Comparison of ENCODE assay signal across 10 cellular contexts in the genomic region with DNA sequence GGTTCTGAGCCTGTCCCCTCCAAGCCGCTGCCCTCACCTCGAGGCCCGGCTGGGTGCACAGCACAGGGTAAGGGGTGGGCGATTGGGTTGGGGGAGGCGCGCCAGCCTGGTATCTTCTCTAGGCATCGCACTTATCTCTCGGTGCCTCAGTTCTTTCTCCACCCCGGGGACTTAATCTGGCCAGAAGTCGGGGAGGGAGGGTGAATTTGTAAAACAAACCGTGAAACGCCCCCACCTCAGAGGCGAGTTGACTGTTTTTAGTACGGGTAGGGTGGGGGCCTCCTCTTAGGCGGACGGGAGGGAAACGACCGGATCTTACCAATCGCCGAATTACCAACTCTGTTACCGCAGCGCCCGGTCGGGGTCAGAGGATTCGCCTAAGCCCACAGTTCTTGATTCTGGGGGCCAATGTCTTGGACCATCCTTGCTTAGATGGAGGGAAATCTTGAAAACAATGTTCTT. TPM values are rescaled to one million over a fixed set of nuclear protein-coding genes. Genes with fewer than 3 reads are reported as not detected.
DNase-seq lines count a peak whose midpoint lies in the region; ATAC-seq, FAIRE-seq and TF ChIP-seq lines count a peak whose summit lies in the region.
"Had no signal": no experiment of that assay in that cellular context is flagged by ENCODE, and none has a peak within 500 bp of the region (broad histone marks: within the 10 kb centered on the region; RNA-seq: fewer than 3 reads in every experiment).

No MANE protein-coding gene starts in this region.

- H2AFZ ChIP-seq in astrocyte (ENCODE audit: low read depth, low read length) (peak overlapping the region; percentile 83), HepG2 (ENCODE audit: low read length) (no peak overlapping the region)

- H4K20me1 ChIP-seq in astrocyte (ENCODE audit: insufficient read depth, low read length) (peaks cover 27% of the 10 kb centered on the region), HepG2 (ENCODE audit: insufficient read depth, low read length) (peaks cover 17% of the 10 kb centered on the region)

- peak overlapping the region; percentile 37 for H3K27ac Mint-ChIP-seq in activated naive CD4-positive, alpha-beta T cell treated with anti-CD3 and anti-CD28 coated beads, Interleukin-2, amount 10 ng/mL, durations not matched to agents 7 days and 5 days
- H3K27ac Mint-ChIP-seq in astrocyte (ENCODE audit: unreplicated experiment), result no peak overlapping the region

- H3K36me3 Mint-ChIP-seq in activated naive CD4-positive, alpha-beta T cell treated with anti-CD3 and anti-CD28 coated beads, Interleukin-2, amount 10 ng/mL, durations not matched to agents 7 days and 5 days, result peaks cover 20% of the 10 kb centered on the region
- no peaks in the 10 kb centered on the region for H3K36me3 Mint-ChIP-seq in astrocyte (ENCODE audit: low read depth, unreplicated experiment)

- TF ChIP-seq EP300 in HepG2 (IDR thresholded peaks at IDR 0.05; ENCODE audit: low read depth in 2 of 2, low read length in 2 of 2) (no peak), HepG2 (CRISPR knock-in tag; IDR thresholded peaks at IDR 0.05; ENCODE audit: borderline replicate concordance) (no peak)

- H3K4me2 ChIP-seq in astrocyte (ENCODE audit: low read length) (peak overlapping the region; percentile 93), HepG2 (ENCODE audit: low read depth, low read length) (peak overlapping the region; percentile 86)

- ATAC-seq in HepG2 (no peak), GM18909 (IDR thresholded peaks at IDR 0.05; ENCODE audit: poor library complexity, unreplicated experiment) (no peak)

- no peak overlapping the region for H3K4me3 Mint-ChIP-seq in activated naive CD4-positive, alpha-beta T cell treated with anti-CD3 and anti-CD28 coated beads, Interleukin-2, amount 10 ng/mL, durations not matched to agents 7 days and 5 days
- H3K4me3 Mint-ChIP-seq in astrocyte (ENCODE audit: unreplicated experiment), result peak overlapping the region; percentile 86

- CTCF ChIA-PET in activated naive CD4-positive, alpha-beta T cell treated with anti-CD3 and anti-CD28 coated beads, Interleukin-2, amount 10 ng/mL, durations not matched to agents 7 days and 5 days (lab: Charles Lee), result no interaction called here
- CTCF ChIA-PET in HepG2 (lab: Yijun Ruan, JAX; ENCODE audit: low intra/inter-chr PET ratio, low total read pairs), result no interaction called here

- H3K4me1 Mint-ChIP-seq in activated naive CD4-positive, alpha-beta T cell treated with anti-CD3 and anti-CD28 coated beads, Interleukin-2, amount 10 ng/mL, durations not matched to agents 7 days and 5 days, result peaks cover 19% of the 10 kb centered on the region
- H3K4me1 Mint-ChIP-seq in astrocyte (ENCODE audit: low read depth, unreplicated experiment), result peaks cover 3% of the 10 kb centered on the region

- H3K27me3 ChIP-seq in astrocyte (ENCODE audit: insufficient read depth, low read length), result peaks cover 44% of the 10 kb centered on the region
- H3K27me3 ChIP-seq in HepG2 (ENCODE audit: control insufficient read depth in 1 of 2, insufficient read depth in 2 of 2, low read length in 2 of 2), result no peaks in the 10 kb centered on the region; a peak in 1 of 5 replicates
- H3K27me3 ChIP-seq in thyroid gland, result no peaks in the 10 kb centered on the region
- H3K27me3 ChIP-seq: SJCRH30 had no signal

- no peaks in the 10 kb centered on the region for H3K36me3 ChIP-seq in astrocyte (ENCODE audit: insufficient read depth, low read length)
- no peaks in the 10 kb centered on the region; a peak in 1 of 5 replicates for H3K36me3 ChIP-seq in HepG2 (replicated peaks in 1 of 2; ENCODE audit: control insufficient read depth in 1 of 2, insufficient read depth in 2 of 2, low read length in 2 of 2)
- H3K36me3 ChIP-seq in thyroid gland, result peaks cover 3 to 18% of the 10 kb centered on the region in 2 donors
- H3K36me3 ChIP-seq: SJCRH30 had no signal

- no TSS peak for BruUV-seq in HepG2 (replicated peaks; lab: Mats Ljungman, UMichigan)

- H3K27me3 Mint-ChIP-seq in activated naive CD4-positive, alpha-beta T cell treated with anti-CD3 and anti-CD28 coated beads, Interleukin-2, amount 10 ng/mL, durations not matched to agents 7 days and 5 days, result peaks cover 99% of the 10 kb centered on the region
- H3K27me3 Mint-ChIP-seq in astrocyte (ENCODE audit: low read depth, unreplicated experiment), result peaks cover 92% of the 10 kb centered on the region

- H3K4me1 ChIP-seq in astrocyte (ENCODE audit: insufficient read depth, low read length) (peaks cover 18% of the 10 kb centered on the region), HepG2 (ENCODE audit: insufficient read depth, low read length) (peaks cover 20% of the 10 kb centered on the region), thyroid gland (peaks cover 34 to 40% of the 10 kb centered on the region in 2 donors)
- H3K4me1 ChIP-seq: SJCRH30 had no signal

- peak overlapping the region; percentile 67 for H3K4me3 ChIP-seq in astrocyte (ENCODE audit: insufficient read depth, low read depth, low read length)
- H3K4me3 ChIP-seq in HepG2 (replicated peaks in 1 of 3; ENCODE audit: insufficient read depth in 1 of 3, low read depth in 2 of 3, low read length in 3 of 3), result peak overlapping the region in 2 of 3 experiments; percentile 81 to 97; a peak in 4 of 6 replicates
- peak overlapping the region; percentile 5 to 94 (median 52) for H3K4me3 ChIP-seq in thyroid gland (replicated peaks in 1 of 3)
- H3K4me3 ChIP-seq: SJCRH30 had no signal

- FAIRE-seq in astrocyte (lab: Jason Lieb, UNC) (no peak), HepG2 (lab: Jason Lieb, UNC) (no peak)

- H3K27ac ChIP-seq in astrocyte (ENCODE audit: low read depth, low read length), result peak overlapping the region; percentile 83
- H3K27ac ChIP-seq in HepG2 (ENCODE audit: extremely low read length, insufficient read depth, low read length), result peak overlapping the region; percentile 96
- peak overlapping the region; percentile 97 to 99 (median 99) for H3K27ac ChIP-seq in thyroid gland
- H3K27ac ChIP-seq: SJCRH30 had no signal

- WGBS in HepG2 (ENCODE audit: low lambda C conversion rate), result 98% methylated on average over 25 of the region's 25 CpGs
- 24 to 27% methylated on average over 21 to 25 of the region's 25 CpGs for WGBS in thyroid gland, 2 donors

- peaks cover 6% of the 10 kb centered on the region for H3K9me3 Mint-ChIP-seq in activated naive CD4-positive, alpha-beta T cell treated with anti-CD3 and anti-CD28 coated beads, Interleukin-2, amount 10 ng/mL, durations not matched to agents 7 days and 5 days
- peaks cover 26% of the 10 kb centered on the region for H3K9me3 Mint-ChIP-seq in astrocyte (ENCODE audit: unreplicated experiment)

- TF ChIP-seq POLR2A in HepG2 (IDR thresholded peaks at IDR 0.05; ENCODE audit: insufficient read depth in 1 of 2, low read depth in 2 of 2, low read length in 2 of 2) (no peak), thyroid gland (IDR thresholded peaks at IDR 0.05) (no peak)

- no peak for DNase-seq in activated naive CD4-positive, alpha-beta T cell treated with anti-CD3 and anti-CD28 coated beads, Interleukin-2, amount 10 ng/mL, durations not matched to agents 7 days and 5 days
- DNase-seq in activated naive CD4-positive, alpha-beta T cell treated with anti-CD3 and anti-CD28 coated beads, Interleukin-2, amount 50 U/mL, for 16 hours, result no peak
- DNase-seq in astrocyte (ENCODE audit: low read depth), result no peak
- DNase-seq in HepG2 (ENCODE audit: low spot score), result no peak
- DNase-seq in thyroid gland, result peak; percentile 43 to 49
- DNase-seq in GM20000 (ENCODE audit: low spot score), result no peak
- DNase-seq in posterior vena cava (ENCODE audit: low spot score), result no peak
- DNase-seq: activated naive CD4-positive, alpha-beta T cell treated with Interleukin-2 at 50 U/mL for 16 hours; SJCRH30 had no signal

- POLR2A ChIA-PET in HepG2 (lab: Yijun Ruan, JAX), result interaction anchor here (1.0 to 2.9 kb wide), 20 partner anchors 9 to 738 kb away, joined by 3 to 101 read pairs (median 6); a partner anchor contains a TSS

- TF ChIP-seq CTCF in astrocyte (IDR thresholded peaks at IDR 0.05; ENCODE audit: insufficient read depth, low read depth, low read length), result no peak
- TF ChIP-seq CTCF in HepG2 (CRISPR knock-in tag; IDR thresholded peaks at IDR 0.05), result no peak
- no peak for TF ChIP-seq CTCF in thyroid gland (IDR thresholded peaks at IDR 0.05)
- TF ChIP-seq CTCF in GM20000 (IDR thresholded peaks at IDR 0.05; ENCODE audit: extremely low read depth, missing control alignments), result no peak

- intact Hi-C loops in HepG2 (cut with micrococcal nuclease; ENCODE audit: unreplicated experiment) (no loop called here), thyroid gland (cut with DNase I) (no loop called here), posterior vena cava (cut with DNase I) (no loop called here)

- in situ Hi-C loops in HepG2 (cut with HindIII; ENCODE audit: extremely low pct_ligation_motif_present, low pct_unique_long_range_greater_than_20kb), result no loop called here

- H3K9me3 ChIP-seq in astrocyte (ENCODE audit: insufficient read depth, low read depth, low read length), result no peaks in the 10 kb centered on the region
- no peaks in the 10 kb centered on the region for H3K9me3 ChIP-seq in HepG2 (ENCODE audit: low read length)
- H3K9me3 ChIP-seq in thyroid gland, result no peaks in the 10 kb centered on the region
- H3K9me3 ChIP-seq: SJCRH30 had no signal

- peak overlapping the region; percentile 98 for H3K9ac ChIP-seq in astrocyte (ENCODE audit: low read length)
- no peak overlapping the region for H3K9ac ChIP-seq in HepG2 (ENCODE audit: insufficient read depth, low read depth, low read length)

- H3K79me2 ChIP-seq in astrocyte (ENCODE audit: insufficient read depth, low read length), result peaks cover 35% of the 10 kb centered on the region
- H3K79me2 ChIP-seq in HepG2 (ENCODE audit: insufficient read depth, low read length), result peaks cover 44% of the 10 kb centered on the region

- no peak for TF ChIP-seq RAD21 in HepG2 (CRISPR knock-in tag; IDR thresholded peaks at IDR 0.05)

RNA-seq across cellular contexts. Expression of a gene that starts 1.4 kb away (rescaled TPM):
- total RNA-seq in astrocyte (1.1 and 2.0 TPM in 2 replicates), HepG2 (2016; rRNA removed; fragmentation: Illumina TruSeq; extraction: Trizol) (17.2 and 27.1 TPM in 2 replicates), thyroid gland (100 to 1,000 TPM; 104 to 258 (median 192) TPM), posterior vena cava (1 to 10 TPM; 3.5 to 6.3 TPM)
- total RNA-seq in HepG2 (2016; cell fraction: cytosol; rRNA removed; fragmentation: Illumina TruSeq; extraction: Trizol; ENCODE audit: low read depth), result 3.5 and 4.1 TPM in 2 replicates
- total RNA-seq in HepG2 (2016; cell fraction: insoluble cytoplasmic fraction; rRNA removed; fragmentation: Illumina TruSeq; extraction: Trizol), result 13.7 and 27.3 TPM in 2 replicates
- 9.0 and 9.4 TPM in 2 replicates for total RNA-seq in HepG2 (2016; cell fraction: membrane; rRNA removed; fragmentation: Illumina TruSeq; extraction: Trizol)
- 39.2 and 46.8 TPM in 2 replicates for total RNA-seq in HepG2 (2016; cell fraction: nucleus; rRNA removed; fragmentation: Illumina TruSeq; extraction: Trizol)
- polyA plus RNA-seq in HepG2 (2011; rRNA removed), result 38.1 and 42.4 TPM in 2 replicates
- polyA plus RNA-seq in HepG2 (2011; cell fraction: cytosol; rRNA removed), result 12.5 and 15.0 TPM in 2 replicates
- polyA plus RNA-seq in HepG2 (2011; cell fraction: nucleus; rRNA removed), result 179 and 200 TPM in 2 replicates
- 34.8 and 37.9 TPM in 2 replicates for polyA plus RNA-seq in HepG2 (2012)
- polyA plus RNA-seq in HepG2 (2016; cell fraction: cytosol; fragmentation: Illumina TruSeq; extraction: Trizol; ENCODE audit: low read depth), result 1.0 and 1.1 TPM in 2 replicates
- polyA plus RNA-seq in HepG2 (2016; cell fraction: insoluble cytoplasmic fraction; fragmentation: Illumina TruSeq; extraction: Trizol; ENCODE audit: low read depth), result 16.8 and 21.4 TPM in 2 replicates
- 3.9 and 4.1 TPM in 2 replicates for polyA plus RNA-seq in HepG2 (2016; cell fraction: membrane; fragmentation: Illumina TruSeq; extraction: Trizol; ENCODE audit: low read depth)
- 123 and 124 TPM in 2 replicates for polyA plus RNA-seq in HepG2 (2016; cell fraction: nucleus; fragmentation: Illumina TruSeq; extraction: Trizol; ENCODE audit: insufficient read depth, low read depth)
- 41.2 and 72.3 TPM in 2 replicates for polyA minus RNA-seq in HepG2 (2011; rRNA and poly(A)+ RNA removed; ENCODE audit: low replicate concordance)
- polyA minus RNA-seq in HepG2 (2011; cell fraction: cytosol; rRNA and poly(A)+ RNA removed), result 22.2 and 24.4 TPM in 2 replicates
- 128 and 133 TPM in 2 replicates for polyA minus RNA-seq in HepG2 (2011; cell fraction: nucleus; rRNA and poly(A)+ RNA removed)
- total RNA-seq: SJCRH30 had no signal

Comparison
In these comparisons a context has a peak if more than half of its experiments do, and no peak if none do; other contexts are left out.
1. DNase-seq: peak in thyroid gland (2 of 2); none in activated naive CD4-positive, alpha-beta T cell treated with anti-CD3 and anti-CD28 coated beads, Interleukin-2, amount 10 ng/mL, durations not matched to agents 7 days and 5 days (single experiment), activated naive CD4-positive, alpha-beta T cell treated with anti-CD3 and anti-CD28 coated beads, Interleukin-2, amount 50 U/mL, for 16 hours (single experiment), astrocyte (single experiment), HepG2 (single experiment), GM20000 (single experiment) and posterior vena cava (single experiment).
2. Peak in every context shown above with its lines, with median percentiles within 50 percentile points of each other: H3K27ac ChIP-seq and H3K4me3 ChIP-seq.